Comparison of ENCODE assay signal across 1 cellular context in genomic region chr4:6917445-6918241, GRCh38.
TF ChIP-seq lines count a peak whose summit lies in the region.

No MANE protein-coding gene starts in this region.

TF ChIP-seq in HepG2, 621 proteins besides CTCF, POLR2A, EP300 and RAD21 (continued from another document and continues in another):
- peak; percentile 79; the same call in 1 of the 2 replicates for TF ChIP-seq ZNF773 (CRISPR knock-in tag; IDR thresholded peaks at IDR 0.05; ENCODE audit: borderline replicate concordance)
- TF ChIP-seq ZNF616 (CRISPR knock-in tag; IDR thresholded peaks at IDR 0.05; ENCODE audit: low read depth) = peak; percentile 43; the same call in 1 of the 2 replicates
- peak; percentile 21 to 93; a peak in 2 of 4 replicates for TF ChIP-seq KLF16 (CRISPR knock-in tag; IDR thresholded peaks at IDR 0.05)
- peak; percentile 87 for TF ChIP-seq ZNF430 (CRISPR knock-in tag; IDR thresholded peaks at IDR 0.05)
- TF ChIP-seq MED8 (CRISPR knock-in tag; IDR thresholded peaks at IDR 0.05; ENCODE audit: insufficient replicate concordance) = peak; percentile 18
- TF ChIP-seq AHDC1 (CRISPR knock-in tag; IDR thresholded peaks at IDR 0.05; ENCODE audit: borderline replicate concordance) = peak; percentile 62; the same call in 1 of the 2 replicates
- no peak for TF ChIP-seq ZBTB10 (CRISPR knock-in tag; IDR thresholded peaks at IDR 0.05; ENCODE audit: borderline replicate concordance)
- no peak for TF ChIP-seq KDM5A (IDR thresholded peaks at IDR 0.05; ENCODE audit: borderline replicate concordance, low read length)
- peak; percentile 31; the same call in 1 of the 2 replicates for TF ChIP-seq ZNF746 (CRISPR knock-in tag; IDR thresholded peaks at IDR 0.05)
- no peak for TF ChIP-seq ZNF20 (CRISPR knock-in tag; IDR thresholded peaks at IDR 0.05)
- 0 out of 2 replicates have a peak, but pooled peaks have one; percentile 66 for TF ChIP-seq STAT6 (CRISPR knock-in tag; IDR thresholded peaks at IDR 0.05; ENCODE audit: borderline replicate concordance)
- TF ChIP-seq ZNF780A (CRISPR knock-in tag; IDR thresholded peaks at IDR 0.05) = no peak; the same call in 1 of the 2 replicates
- no peak for TF ChIP-seq NFE2L2 (IDR thresholded peaks at IDR 0.05; ENCODE audit: low read length)
- no peak for TF ChIP-seq RNF219 (CRISPR knock-in tag; IDR thresholded peaks at IDR 0.05)
- TF ChIP-seq ZMAT5 (CRISPR knock-in tag; IDR thresholded peaks at IDR 0.05; ENCODE audit: borderline replicate concordance, low read depth) = no peak
- TF ChIP-seq ZNF3 (CRISPR knock-in tag; IDR thresholded peaks at IDR 0.05) = no peak
- TF ChIP-seq ZNF569 (CRISPR knock-in tag; IDR thresholded peaks at IDR 0.05; ENCODE audit: borderline replicate concordance) = no peak
- TF ChIP-seq MTA1 (CRISPR knock-in tag; IDR thresholded peaks at IDR 0.05; ENCODE audit: borderline replicate concordance) = peak; percentile 76; the same call in 1 of the 2 replicates
- no peak for TF ChIP-seq FIP1L1 (IDR thresholded peaks at IDR 0.05; ENCODE audit: borderline replicate concordance, insufficient read depth, low read depth, low read length)
- TF ChIP-seq RAD51 (IDR thresholded peaks at IDR 0.05; ENCODE audit: borderline replicate concordance) = no peak
- peak; percentile 34; the same call in 1 of the 2 replicates for TF ChIP-seq ZNF143 (CRISPR knock-in tag; IDR thresholded peaks at IDR 0.05)
- TF ChIP-seq ZNF781 (CRISPR knock-in tag; IDR thresholded peaks at IDR 0.05; ENCODE audit: borderline replicate concordance, not compliant biosample characterization) = peak; percentile 75
- TF ChIP-seq PITX1 (CRISPR knock-in tag; IDR thresholded peaks at IDR 0.05) = peak; percentile 93
- TF ChIP-seq ZSCAN30 (CRISPR knock-in tag; IDR thresholded peaks at IDR 0.05) = no peak
- TF ChIP-seq ZUFSP (CRISPR knock-in tag; IDR thresholded peaks at IDR 0.05; ENCODE audit: borderline replicate concordance) = no peak
- TF ChIP-seq MAFK (conservative IDR thresholded peaks at IDR 0.05 in 1 of 2, IDR thresholded peaks at IDR 0.05 in 1 of 2; ENCODE audit: low read length in 2 of 2) = no peak
- peak; percentile 87; the same call in 1 of the 2 replicates for TF ChIP-seq ISL2 (CRISPR knock-in tag; IDR thresholded peaks at IDR 0.05)
- no peak; the same call in 1 of the 2 replicates for TF ChIP-seq CREB3 (CRISPR knock-in tag; IDR thresholded peaks at IDR 0.05)
- TF ChIP-seq NFKBIZ (CRISPR knock-in tag; IDR thresholded peaks at IDR 0.05) = peak; percentile 96
- TF ChIP-seq LCORL (IDR thresholded peaks at IDR 0.05) = no peak
- TF ChIP-seq LCORL (CRISPR knock-in tag; IDR thresholded peaks at IDR 0.05) = peak; percentile 89
- TF ChIP-seq MED13 (CRISPR knock-in tag; IDR thresholded peaks at IDR 0.05) = 0 out of 2 replicates have a peak, but pooled peaks have one; percentile 25
- TF ChIP-seq ATF7-NPFF (CRISPR knock-in tag; IDR thresholded peaks at IDR 0.05; ENCODE audit: low read depth) = peak; percentile 73; the same call in 1 of the 2 replicates
